ENCODE assay signal across 12 cellular contexts in genomic region chrY:20798351-20799049, GRCh38. TPM values are rescaled to one million over a fixed set of nuclear protein-coding genes. Genes with fewer than 3 reads are reported as not detected.
DNase-seq lines count a peak whose midpoint lies in the region; ATAC-seq and TF ChIP-seq lines count a peak whose summit lies in the region.
"Had no signal": no experiment of that assay in that cellular context is flagged by ENCODE, and none has a peak within 500 bp of the region (broad histone marks: within the 10 kb centered on the region; RNA-seq: fewer than 3 reads in every experiment).

No MANE protein-coding gene starts in this region.

- H3K27me3 Mint-ChIP-seq in activated T-helper 17 cell treated with anti-CD3 and anti-CD28 coated beads, Interleukin-2, amount 50 U/mL, for 72 hours, result no peaks in the 10 kb centered on the region

- no peaks in the 10 kb centered on the region for H3K36me3 Mint-ChIP-seq in activated T-helper 17 cell treated with anti-CD3 and anti-CD28 coated beads, Interleukin-2, amount 50 U/mL, for 72 hours (ENCODE audit: low read depth)

- H3K9me3 Mint-ChIP-seq in activated T-helper 17 cell treated with anti-CD3 and anti-CD28 coated beads, Interleukin-2, amount 50 U/mL, for 72 hours, result no peaks in the 10 kb centered on the region

- H3K27ac Mint-ChIP-seq in activated T-helper 17 cell treated with anti-CD3 and anti-CD28 coated beads, Interleukin-2, amount 50 U/mL, for 72 hours, result peak overlapping the region; percentile 78

- in situ Hi-C loops in GM13977 (cut with MboI; ENCODE audit: low pct_unique_long_range_greater_than_20kb, low sequenced_read_pairs, unreplicated experiment), result no loop called here

- peak; percentile 84 for ATAC-seq in GM18868 (IDR thresholded peaks at IDR 0.05; ENCODE audit: unreplicated experiment)
- peak; percentile 86 for ATAC-seq in HG03103 (IDR thresholded peaks at IDR 0.05; ENCODE audit: low read depth, unreplicated experiment)
- ATAC-seq in activated T-helper 17 cell treated with anti-CD3 and anti-CD28 coated beads, Interleukin-2, amount 50 U/mL, for 72 hours (replicated peaks), result peak; percentile 87
- ATAC-seq: GM12878 had no signal

- peaks cover 16% of the 10 kb centered on the region for H3K4me1 Mint-ChIP-seq in activated T-helper 17 cell treated with anti-CD3 and anti-CD28 coated beads, Interleukin-2, amount 50 U/mL, for 72 hours

- DNase-seq in Ammon's horn (ENCODE audit: low spot score) (peak; percentile 1), NCI-H1092 (lab: John Stamatoyannopoulos, UW) (no peak), GM13977 (ENCODE audit: low spot score) (no peak), AG20443 (ENCODE audit: low spot score) (no peak), OCI-M2 (lab: John Stamatoyannopoulos, UW; ENCODE audit: unreplicated experiment) (no peak)
- DNase-seq: NCI-H187 had no signal

- H3K4me3 Mint-ChIP-seq in activated T-helper 17 cell treated with anti-CD3 and anti-CD28 coated beads, Interleukin-2, amount 50 U/mL, for 72 hours, result peak overlapping the region; percentile 79

- no peak for TF ChIP-seq CTCF in GM13977 (IDR thresholded peaks at IDR 0.05; ENCODE audit: extremely low read depth, insufficient read depth, missing control alignments)

RNA-seq across cellular contexts. Expression of gene RPS4Y2, which starts 42.6 kb away (rescaled TPM):
- total RNA-seq in activated T-helper 17 cell treated with anti-CD3 and anti-CD28 coated beads, Interleukin-2, amount 50 U/mL, for 72 hours, result under 1 TPM in 1 of 2 donors, not detected in 1; 0.58 TPM
- total RNA-seq: breast epithelium, fibroblast of lung, GM12878 had no signal
